31 cellular contexts compared by ENCODE assay signal in the genomic region with DNA sequence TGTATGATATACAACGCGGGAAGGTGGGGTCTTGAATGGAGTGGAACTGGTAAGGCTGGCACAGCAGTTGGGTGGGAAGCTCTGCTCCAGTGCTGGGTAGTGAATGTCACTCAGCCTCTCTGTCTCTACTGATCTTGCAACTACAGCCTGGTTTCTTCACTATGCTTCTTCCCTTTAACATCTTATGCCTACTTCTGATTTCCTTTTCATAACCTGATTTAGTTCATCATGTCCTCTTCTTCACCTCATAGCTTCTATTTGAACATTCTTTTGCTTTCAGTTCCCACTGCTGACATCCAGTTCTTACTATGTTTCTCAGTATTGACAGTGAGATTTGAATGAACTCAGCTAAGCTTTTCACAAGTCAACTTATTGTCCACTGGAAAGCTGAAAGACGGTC.
DNase-seq lines count a peak whose midpoint lies in the region; ATAC-seq, FAIRE-seq and TF ChIP-seq lines count a peak whose summit lies in the region.
"Had no signal": no experiment of that assay in that cellular context is flagged by ENCODE, and none has a peak within 500 bp of the region (broad histone marks: within the 10 kb centered on the region; RNA-seq: fewer than 3 reads in every experiment).

No MANE protein-coding gene starts in this region.

- H3K27me3 ChIP-seq in small intestine (ENCODE audit: control insufficient read depth in 2 of 2, insufficient read depth in 2 of 2, low read length in 2 of 2), result no peaks in the 10 kb centered on the region
- H3K27me3 ChIP-seq: dorsolateral prefrontal cortex, heart left ventricle, tibial nerve had no signal

- H3K27me3 Mint-ChIP-seq in activated CD8-positive, alpha-beta T cell treated with anti-CD3 and anti-CD28 coated beads, Interleukin-2, amount 10 ng/mL, durations not matched to agents 7 days and 5 days (ENCODE audit: low read depth), result no peaks in the 10 kb centered on the region
- H3K27me3 Mint-ChIP-seq: activated naive CD8-positive, alpha-beta T cell treated with anti-CD3 and anti-CD28 coated beads, Interleukin-2, amount 10 ng/mL, durations not matched to agents 7 days and 5 days; CD8-positive, alpha-beta memory T cell; central memory CD8-positive, alpha-beta T cell; naive thymus-derived CD8-positive, alpha-beta T cell; stimulated activated naive CD8-positive, alpha-beta T cell treated with anti-CD3 and anti-CD28 coated beads, Interleukin-15, Interleukin-2, amounts not matched to agents 100 ng/mL and 50 ng/mL, for 24 hours had no signal

- CTCF ChIA-PET in activated CD8-positive, alpha-beta T cell treated with anti-CD3 and anti-CD28 coated beads, Interleukin-2, amount 10 ng/mL, durations not matched to agents 7 days and 5 days (lab: Charles Lee), result no interaction called here

- in situ Hi-C loops in GM13976 (cut with MboI; ENCODE audit: low sequenced_read_pairs, unreplicated experiment), result no loop called here

- TF ChIP-seq CTCF in GM12864 (IDR thresholded peaks at IDR 0.05; ENCODE audit: low read depth, low read length, missing control alignments) (no peak), GM13976 (IDR thresholded peaks at IDR 0.05; ENCODE audit: borderline replicate concordance, control extremely low read depth, extremely low read depth, insufficient read depth, missing control alignments) (no peak)

- H3K36me3 ChIP-seq in small intestine (ENCODE audit: control insufficient read depth in 2 of 2, insufficient read depth in 2 of 2, low read length in 2 of 2), result no peaks in the 10 kb centered on the region
- H3K36me3 ChIP-seq: heart left ventricle, ovary, tibial nerve had no signal

- ATAC-seq in GM19438 (IDR thresholded peaks at IDR 0.05; ENCODE audit: low read depth, unreplicated experiment) (peak; percentile 60), HG02870 (IDR thresholded peaks at IDR 0.05; ENCODE audit: unreplicated experiment) (peak; percentile 81), HG03575 (IDR thresholded peaks at IDR 0.05; ENCODE audit: extremely low read depth, insufficient number of reproducible peaks, low FRiP score, unreplicated experiment) (peak; percentile 68)
- no peak for ATAC-seq in activated CD8-positive, alpha-beta T cell treated with anti-CD3 and anti-CD28 coated beads, Interleukin-2, amount 10 ng/mL, durations not matched to agents 7 days and 5 days
- ATAC-seq: heart left ventricle; naive thymus-derived CD8-positive, alpha-beta T cell; right cardiac atrium had no signal

- H3K9me3 Mint-ChIP-seq in activated CD8-positive, alpha-beta T cell treated with anti-CD3 and anti-CD28 coated beads, Interleukin-2, amount 10 ng/mL, durations not matched to agents 7 days and 5 days (ENCODE audit: insufficient read depth), result no peaks in the 10 kb centered on the region
- H3K9me3 Mint-ChIP-seq: activated naive CD8-positive, alpha-beta T cell treated with anti-CD3 and anti-CD28 coated beads, Interleukin-2, amount 10 ng/mL, durations not matched to agents 7 days and 5 days; activated T-helper 2 cell treated with anti-CD3 and anti-CD28 coated beads, Interferon-gamma antibody, Interleukin-2, Interleukin-4, amounts not matched to agents 10 μg/mL and 5 μg/mL and 100 μg/mL, durations not matched to agents 14 hours and 24 hours and 36 hours; central memory CD8-positive, alpha-beta T cell; naive thymus-derived CD8-positive, alpha-beta T cell; stimulated activated naive CD8-positive, alpha-beta T cell treated with anti-CD3 and anti-CD28 coated beads, Interleukin-15, Interleukin-2, amounts not matched to agents 100 ng/mL and 50 ng/mL, for 24 hours had no signal

- peak; percentile 16 for DNase-seq in GM12864 (ENCODE audit: low read depth)
- no peak for DNase-seq in activated CD8-positive, alpha-beta T cell treated with anti-CD3 and anti-CD28 coated beads, Interleukin-2, amount 10 ng/mL, durations not matched to agents 7 days and 5 days
- DNase-seq in small intestine, result no peak
- DNase-seq in activated CD4-positive, alpha-beta T cell treated with anti-CD3 and anti-CD28 coated beads for 48 hours, result no peak
- no peak for DNase-seq in GM13976 (ENCODE audit: low spot score)
- DNase-seq: 8988T; activated CD4-positive, alpha-beta T cell treated with anti-CD3 and anti-CD28 coated beads, Interleukin-2, amount 50 U/mL, for 1 hour; activated CD8-positive, alpha-beta memory T cell treated with anti-CD3 and anti-CD28 coated beads, Interleukin-2, amount 50 U/mL, for 48 hours; activated naive CD8-positive, alpha-beta T cell treated with anti-CD3 and anti-CD28 coated beads, Interleukin-2, amount 10 ng/mL, durations not matched to agents 7 days and 5 days; CD8-positive, alpha-beta memory T cell; DMS153; dorsolateral prefrontal cortex; heart left ventricle; IMR-90; naive thymus-derived CD8-positive, alpha-beta T cell; NCI-H1105 treated with DMSO at 0.1 percent for 48 hours; NCI-H526 treated with DMSO at 0.1 percent for 48 hours; ovary; right cardiac atrium; stimulated activated CD4-positive, alpha-beta T cell treated with anti-CD3 and anti-CD28 coated beads, Interleukin-12 subunit alpha, Interleukin-12 subunit beta, amount 100 ng/mL, for 4 hours; stimulated activated CD4-positive, alpha-beta T cell treated with anti-CD3 and anti-CD28 coated beads, Interleukin-4, amount 100 ng/mL, for 4 hours; T-helper 2 cell had no signal

- H3K4me3 Mint-ChIP-seq in activated CD8-positive, alpha-beta T cell treated with anti-CD3 and anti-CD28 coated beads, Interleukin-2, amount 10 ng/mL, durations not matched to agents 7 days and 5 days, result no peak overlapping the region
- H3K4me3 Mint-ChIP-seq: activated naive CD8-positive, alpha-beta T cell treated with anti-CD3 and anti-CD28 coated beads, Interleukin-2, amount 10 ng/mL, durations not matched to agents 7 days and 5 days; CD8-positive, alpha-beta memory T cell; central memory CD8-positive, alpha-beta T cell; naive thymus-derived CD8-positive, alpha-beta T cell; stimulated activated naive CD8-positive, alpha-beta T cell treated with anti-CD3 and anti-CD28 coated beads, Interleukin-15, Interleukin-2, amounts not matched to agents 100 ng/mL and 50 ng/mL, for 24 hours had no signal

- H3K36me3 Mint-ChIP-seq in activated CD8-positive, alpha-beta T cell treated with anti-CD3 and anti-CD28 coated beads, Interleukin-2, amount 10 ng/mL, durations not matched to agents 7 days and 5 days (ENCODE audit: low read depth), result no peaks in the 10 kb centered on the region
- H3K36me3 Mint-ChIP-seq: activated naive CD8-positive, alpha-beta T cell treated with anti-CD3 and anti-CD28 coated beads, Interleukin-2, amount 10 ng/mL, durations not matched to agents 7 days and 5 days; CD8-positive, alpha-beta memory T cell; naive thymus-derived CD8-positive, alpha-beta T cell had no signal

- H3K27ac ChIP-seq in small intestine (ENCODE audit: low read depth in 1 of 2, low read length in 1 of 2), result no peak overlapping the region
- H3K27ac ChIP-seq: dorsolateral prefrontal cortex, heart left ventricle, ovary, SK-N-MC, tibial nerve, VCaP had no signal

- H3K27ac Mint-ChIP-seq in activated CD8-positive, alpha-beta T cell treated with anti-CD3 and anti-CD28 coated beads, Interleukin-2, amount 10 ng/mL, durations not matched to agents 7 days and 5 days, result no peak overlapping the region
- H3K27ac Mint-ChIP-seq: activated naive CD8-positive, alpha-beta T cell treated with anti-CD3 and anti-CD28 coated beads, Interleukin-2, amount 10 ng/mL, durations not matched to agents 7 days and 5 days; activated T-helper 2 cell treated with anti-CD3 and anti-CD28 coated beads, Interferon-gamma antibody, Interleukin-2, Interleukin-4, amounts not matched to agents 10 μg/mL and 5 μg/mL and 100 μg/mL, durations not matched to agents 14 hours and 24 hours and 36 hours; CD8-positive, alpha-beta memory T cell; naive thymus-derived CD8-positive, alpha-beta T cell; stimulated activated naive CD8-positive, alpha-beta T cell treated with anti-CD3 and anti-CD28 coated beads, Interleukin-15, Interleukin-2, amounts not matched to agents 100 ng/mL and 50 ng/mL, for 24 hours had no signal

- 87 to 90% (median 87%) methylated on average over 3 of the region's 3 CpGs for WGBS in small intestine, 3 donors

- no peaks in the 10 kb centered on the region for H3K9me3 ChIP-seq in small intestine (ENCODE audit: control insufficient read depth, low read depth)
- H3K9me3 ChIP-seq: heart left ventricle, ovary, tibial nerve had no signal

- no peaks in the 10 kb centered on the region for H3K4me1 Mint-ChIP-seq in activated CD8-positive, alpha-beta T cell treated with anti-CD3 and anti-CD28 coated beads, Interleukin-2, amount 10 ng/mL, durations not matched to agents 7 days and 5 days (ENCODE audit: low read depth)
- H3K4me1 Mint-ChIP-seq: activated naive CD8-positive, alpha-beta T cell treated with anti-CD3 and anti-CD28 coated beads, Interleukin-2, amount 10 ng/mL, durations not matched to agents 7 days and 5 days; CD8-positive, alpha-beta memory T cell; central memory CD8-positive, alpha-beta T cell; naive thymus-derived CD8-positive, alpha-beta T cell had no signal

- H3K4me3 ChIP-seq in GM12864 (ENCODE audit: low read depth, low read length) (no peak overlapping the region), small intestine (ENCODE audit: low read depth in 1 of 2, low read length in 2 of 2) (no peak overlapping the region)
- H3K4me3 ChIP-seq: dorsolateral prefrontal cortex, heart left ventricle, ovary, SK-N-MC, tibial nerve had no signal

- no peak for FAIRE-seq in small intestine (lab: Jason Lieb, UNC)

- POLR2A ChIA-PET in activated CD8-positive, alpha-beta T cell treated with anti-CD3 and anti-CD28 coated beads, Interleukin-2, amount 10 ng/mL, durations not matched to agents 7 days and 5 days (lab: Charles Lee), result no interaction called here

- no peaks in the 10 kb centered on the region for H3K4me1 ChIP-seq in small intestine (ENCODE audit: control insufficient read depth in 2 of 2, insufficient read depth in 1 of 2, low read depth in 1 of 2, low read length in 1 of 2)
- H3K4me1 ChIP-seq: heart left ventricle, tibial nerve had no signal
